1 cellular context compared by ENCODE assay signal in the genomic region with DNA sequence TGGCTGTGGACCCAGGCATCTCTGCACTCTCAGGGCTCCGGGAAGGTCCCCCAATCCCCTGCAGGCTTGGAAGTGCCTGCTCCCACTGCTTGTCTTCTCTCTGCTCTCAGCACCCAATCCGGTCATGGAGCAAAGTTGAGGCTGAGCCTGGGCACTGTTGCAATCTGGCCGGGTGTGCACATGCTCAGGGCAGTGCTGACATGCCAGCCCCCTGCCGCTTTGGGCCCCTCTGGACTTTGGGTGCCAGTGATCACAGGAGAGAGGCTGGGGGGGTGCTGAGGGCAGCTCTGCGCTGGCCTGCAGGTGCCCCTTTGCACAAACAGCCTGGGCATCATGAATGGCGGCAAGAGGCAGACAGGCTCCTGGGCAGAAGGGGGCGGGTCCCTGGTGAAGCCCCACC.
TF ChIP-seq lines count a peak whose summit lies in the region.

No MANE protein-coding gene starts in this region.

TF ChIP-seq in GM23338, 12 proteins besides CTCF, POLR2A, EP300 and RAD21 (continued from another document):
- TF ChIP-seq, protein P1, sequence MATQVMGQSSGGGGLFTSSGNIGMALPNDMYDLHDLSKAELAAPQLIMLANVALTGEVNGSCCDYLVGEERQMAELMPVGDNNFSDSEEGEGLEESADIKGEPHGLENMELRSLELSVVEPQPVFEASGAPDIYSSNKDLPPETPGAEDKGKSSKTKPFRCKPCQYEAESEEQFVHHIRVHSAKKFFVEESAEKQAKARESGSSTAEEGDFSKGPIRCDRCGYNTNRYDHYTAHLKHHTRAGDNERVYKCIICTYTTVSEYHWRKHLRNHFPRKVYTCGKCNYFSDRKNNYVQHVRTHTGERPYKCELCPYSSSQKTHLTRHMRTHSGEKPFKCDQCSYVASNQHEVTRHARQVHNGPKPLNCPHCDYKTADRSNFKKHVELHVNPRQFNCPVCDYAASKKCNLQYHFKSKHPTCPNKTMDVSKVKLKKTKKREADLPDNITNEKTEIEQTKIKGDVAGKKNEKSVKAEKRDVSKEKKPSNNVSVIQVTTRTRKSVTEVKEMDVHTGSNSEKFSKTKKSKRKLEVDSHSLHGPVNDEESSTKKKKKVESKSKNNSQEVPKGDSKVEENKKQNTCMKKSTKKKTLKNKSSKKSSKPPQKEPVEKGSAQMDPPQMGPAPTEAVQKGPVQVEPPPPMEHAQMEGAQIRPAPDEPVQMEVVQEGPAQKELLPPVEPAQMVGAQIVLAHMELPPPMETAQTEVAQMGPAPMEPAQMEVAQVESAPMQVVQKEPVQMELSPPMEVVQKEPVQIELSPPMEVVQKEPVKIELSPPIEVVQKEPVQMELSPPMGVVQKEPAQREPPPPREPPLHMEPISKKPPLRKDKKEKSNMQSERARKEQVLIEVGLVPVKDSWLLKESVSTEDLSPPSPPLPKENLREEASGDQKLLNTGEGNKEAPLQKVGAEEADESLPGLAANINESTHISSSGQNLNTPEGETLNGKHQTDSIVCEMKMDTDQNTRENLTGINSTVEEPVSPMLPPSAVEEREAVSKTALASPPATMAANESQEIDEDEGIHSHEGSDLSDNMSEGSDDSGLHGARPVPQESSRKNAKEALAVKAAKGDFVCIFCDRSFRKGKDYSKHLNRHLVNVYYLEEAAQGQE (IDR thresholded peaks at IDR 0.05; ENCODE audit: unreplicated experiment), result no peak
- TF ChIP-seq ETS1 (IDR thresholded peaks at IDR 0.05), result no peak
- TF ChIP-seq EZH2 (IDR thresholded peaks at IDR 0.05; ENCODE audit: low read depth, unreplicated experiment), result no peak
- TF ChIP-seq ZNF331 (CRISPR knock-in tag; IDR thresholded peaks at IDR 0.05; ENCODE audit: low read depth), result no peak
- no peak for TF ChIP-seq POLR2AphosphoS5 (IDR thresholded peaks at IDR 0.05; ENCODE audit: low read depth)
- TF ChIP-seq STAT1 (IDR thresholded peaks at IDR 0.05; ENCODE audit: unreplicated experiment), result no peak
- no peak for TF ChIP-seq EZH2phosphoT487 (IDR thresholded peaks at IDR 0.05; ENCODE audit: unreplicated experiment)
- TF ChIP-seq JUNB (IDR thresholded peaks at IDR 0.05; ENCODE audit: unreplicated experiment), result no peak
